ENCODE assay signal across 10 cellular contexts in the genomic region with DNA sequence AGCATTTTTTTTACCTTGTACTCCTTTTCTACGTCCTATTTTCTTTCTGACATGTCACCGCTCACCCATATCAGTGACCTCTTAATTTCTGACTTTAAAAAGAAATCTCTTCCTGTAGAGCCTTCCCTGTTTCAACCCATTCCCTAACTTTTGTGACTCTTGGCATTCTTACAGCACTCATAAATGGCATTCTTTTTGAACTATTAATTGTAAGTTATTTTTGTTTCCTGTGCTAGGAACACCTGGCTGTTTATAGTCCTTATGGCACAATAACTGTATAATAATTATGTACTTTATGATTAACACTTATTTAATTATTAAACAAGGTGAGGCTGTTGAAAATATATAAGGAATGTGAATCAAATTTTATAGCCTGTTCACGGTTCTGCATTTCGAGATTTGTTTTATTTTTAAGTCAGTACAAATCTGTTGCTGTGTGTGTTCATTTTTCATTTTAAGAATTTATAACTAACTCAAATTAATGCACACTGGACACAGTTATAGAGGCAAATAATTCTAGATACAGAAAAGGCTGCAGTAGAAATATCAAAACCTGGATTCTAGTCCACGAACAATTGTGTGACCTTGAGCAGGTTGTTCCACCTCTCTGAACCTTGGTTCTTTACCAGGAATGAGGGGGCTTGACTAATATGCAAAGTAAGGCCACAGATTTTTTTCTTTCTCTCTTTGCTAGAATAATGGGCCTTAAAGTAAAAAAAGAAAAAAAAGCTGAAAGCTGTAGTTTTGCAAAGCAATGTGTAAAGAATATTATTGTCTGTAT. TPM values are rescaled to one million over a fixed set of nuclear protein-coding genes. Genes with fewer than 3 reads are reported as not detected.
DNase-seq lines count a peak whose midpoint lies in the region; TF ChIP-seq lines count a peak whose summit lies in the region.
"Had no signal": no experiment of that assay in that cellular context is flagged by ENCODE, and none has a peak within 500 bp of the region (broad histone marks: within the 10 kb centered on the region; RNA-seq: fewer than 3 reads in every experiment).

No MANE protein-coding gene starts in this region.

- H3K27ac ChIP-seq in dorsolateral prefrontal cortex (peak overlapping the region in 17 of 59 donors; percentile 4 to 96 (median 91)), ascending aorta (no peak overlapping the region)
- H3K27ac ChIP-seq: SJSA1 had no signal

- H3K4me1 ChIP-seq in ascending aorta, result peaks cover 2 to 4% of the 10 kb centered on the region in 2 donors
- H3K4me1 ChIP-seq: prostate gland had no signal

- H3K27ac Mint-ChIP-seq in osteocyte (ENCODE audit: unreplicated experiment), result no peak overlapping the region

- TF ChIP-seq CTCF in dorsolateral prefrontal cortex (IDR thresholded peaks at IDR 0.05 in 54 of 56, conservative IDR thresholded peaks at IDR 0.05 in 2 of 56; ENCODE audit: low read depth in 1 of 56, partially characterized antibody in 56 of 56) (no peak), osteocyte (IDR thresholded peaks at IDR 0.05) (no peak), ascending aorta (IDR thresholded peaks at IDR 0.05) (no peak)

- no peaks in the 10 kb centered on the region for H3K27me3 ChIP-seq in dorsolateral prefrontal cortex
- no peaks in the 10 kb centered on the region for H3K27me3 ChIP-seq in ascending aorta
- H3K27me3 ChIP-seq: SJSA1 had no signal

- H3K9me3 Mint-ChIP-seq in osteocyte (ENCODE audit: unreplicated experiment), result no peaks in the 10 kb centered on the region
- H3K9me3 Mint-ChIP-seq: dendritic cell treated with granulocyte-macrophage colony-stimulating factor and Interleukin-4, amounts not matched to agents 40 ng/mL and 50 ng/mL, for 4 days had no signal

- H3K27me3 Mint-ChIP-seq in osteocyte (ENCODE audit: unreplicated experiment), result peaks cover 2% of the 10 kb centered on the region

- peaks cover 3% of the 10 kb centered on the region for H3K36me3 Mint-ChIP-seq in osteocyte (ENCODE audit: unreplicated experiment)

- DNase-seq in Caki2 (ENCODE audit: low read depth), result peak; percentile 25
- DNase-seq in LoVo (ENCODE audit: low spot score), result peak; percentile 51
- no peak for DNase-seq in dorsolateral prefrontal cortex
- no peak for DNase-seq in osteocyte (ENCODE audit: extremely low spot score, unreplicated experiment)
- DNase-seq in ascending aorta (ENCODE audit: low spot score in 2 of 2), result no peak
- no peak for DNase-seq in SW 1271 (lab: John Stamatoyannopoulos, UW)
- DNase-seq in globus pallidus (ENCODE audit: low spot score), result no peak

- intact Hi-C loops in dorsolateral prefrontal cortex (cut with DNase I), result loop anchor here (5.0 to 10.0 kb wide), 6 partner anchors 75 to 487 kb away; a partner anchor contains a TSS
- intact Hi-C loops in ascending aorta (cut with DNase I), result loop anchor here (5.0 to 10.0 kb wide), 2 partner anchors 415 to 1073 kb away; a partner anchor contains a TSS

- H3K4me3 Mint-ChIP-seq in osteocyte (ENCODE audit: unreplicated experiment), result peak overlapping the region; percentile 84

- H3K36me3 ChIP-seq in ascending aorta, result peaks cover 0 to 7% of the 10 kb centered on the region in 2 donors
- H3K36me3 ChIP-seq: prostate gland had no signal

- no peaks in the 10 kb centered on the region for H3K9me3 ChIP-seq in ascending aorta
- H3K9me3 ChIP-seq: prostate gland, SJSA1 had no signal

- H3K4me3 ChIP-seq in dorsolateral prefrontal cortex, result peak overlapping the region in 51 of 59 donors; percentile 74 to 99 (median 94)
- H3K4me3 ChIP-seq in ascending aorta, result no peak overlapping the region

- in situ Hi-C loops in Caki2 (cut with HindIII; ENCODE audit: low pct_unique_long_range_greater_than_20kb, low sequenced_read_pairs), result no loop called here

- H3K4me1 Mint-ChIP-seq in osteocyte (ENCODE audit: unreplicated experiment), result peaks cover 16% of the 10 kb centered on the region

RNA-seq across cellular contexts. Expression of a gene that starts 1.5 kb away (rescaled TPM):
- total RNA-seq in Caki2 (2014; rRNA removed; shearing (Covaris generic); ENCODE audit: low replicate concordance), result 8.4 and 8.7 TPM in 2 replicates
- total RNA-seq in dorsolateral prefrontal cortex, result 10 to 100 TPM; 29.8 to 75.5 (median 45.9) TPM
- 16.9 and 21.2 TPM in 2 replicates for total RNA-seq in osteocyte
- 7.8 TPM for total RNA-seq in ascending aorta

RNA-seq across cellular contexts. Expression of a gene that starts 21.2 kb away (rescaled TPM):
- total RNA-seq in Caki2 (2014; rRNA removed; shearing (Covaris generic); ENCODE audit: low replicate concordance), result not detected in 2 replicates
- total RNA-seq in dorsolateral prefrontal cortex (1 to 10 TPM in 72 of 120 experiments, under 1 TPM in 33, not detected in 15; 0.46 to 5.1 (median 1.4) TPM), osteocyte (not detected in 2 replicates), ascending aorta (not detected)
- total RNA-seq: prostate gland, SJSA1 had no signal

Comparison
In these comparisons a context has a peak if more than half of its experiments do, and no peak if none do; other contexts are left out.
1. DNase-seq: peak in Caki2 (single experiment) and LoVo (single experiment); none in dorsolateral prefrontal cortex (0 of 10), osteocyte (single experiment), ascending aorta (0 of 2), SW 1271 (0 of 2) and globus pallidus (single experiment).
2. H3K4me3 ChIP-seq: peak in dorsolateral prefrontal cortex (51 of 59); none in ascending aorta (0 of 2).